In genomic region chr5:36418172-36418979, GRCh38 we compare ENCODE assay signal across 1 cellular context.
TF ChIP-seq lines count a peak whose summit lies in the region.

No MANE protein-coding gene starts in this region.

TF ChIP-seq in HEK293T, 16 proteins besides CTCF, POLR2A, EP300 and RAD21 (continued from another document):
- TF ChIP-seq HDGF (IDR thresholded peaks at IDR 0.05; ENCODE audit: borderline replicate concordance) = no peak
- no peak for TF ChIP-seq SP1 (IDR thresholded peaks at IDR 0.05)
